Comparison of ENCODE assay signal across 14 cellular contexts in genomic region chr16:81706327-81707295, GRCh38.
DNase-seq lines count a peak whose midpoint lies in the region; ATAC-seq and TF ChIP-seq lines count a peak whose summit lies in the region.
"Had no signal": no experiment of that assay in that cellular context is flagged by ENCODE, and none has a peak within 500 bp of the region (broad histone marks: within the 10 kb centered on the region; RNA-seq: fewer than 3 reads in every experiment).

No MANE protein-coding gene starts in this region.

- H3K9me3 Mint-ChIP-seq in activated T-helper 17 cell treated with anti-CD3 and anti-CD28 coated beads, Interleukin-2, amount 50 U/mL, for 72 hours = no peaks in the 10 kb centered on the region
- H3K9me3 Mint-ChIP-seq in memory B cell = no peaks in the 10 kb centered on the region
- H3K9me3 Mint-ChIP-seq: naive B cell had no signal

- intact Hi-C loops in IMR-90 (cut with micrococcal nuclease) (no loop called here), spleen (cut with DNase I; ENCODE audit: low total_unique reads) (no loop called here)

- dilution Hi-C loops in IMR-90 (cut with HindIII; ENCODE audit: low sequenced_read_pairs, unreplicated experiment) = no loop called here

- TF ChIP-seq POLR2A in IMR-90 (IDR thresholded peaks at IDR 0.05; ENCODE audit: low read depth, low read length) (no peak), spleen (IDR thresholded peaks at IDR 0.05) (no peak)

- no peak overlapping the region for H3K27ac ChIP-seq in IMR-90 (ENCODE audit: insufficient read depth, low read length)
- peak overlapping the region in 1 of 8 donors; percentile 9 for H3K27ac ChIP-seq in spleen
- H3K27ac ChIP-seq: BLaER1 had no signal

- BruUV-seq in IMR-90 (replicated peaks; lab: Mats Ljungman, UMichigan) = no TSS peak

- no peaks in the 10 kb centered on the region for H3K27me3 Mint-ChIP-seq in activated T-helper 17 cell treated with anti-CD3 and anti-CD28 coated beads, Interleukin-2, amount 50 U/mL, for 72 hours
- H3K27me3 Mint-ChIP-seq in memory B cell = no peaks in the 10 kb centered on the region
- H3K27me3 Mint-ChIP-seq: naive B cell had no signal

- H3K4me2 ChIP-seq in IMR-90 (ENCODE audit: low read depth, low read length) = no peak overlapping the region
- H3K4me2 ChIP-seq: BLaER1 had no signal

- no peak for TF ChIP-seq RAD21 in IMR-90 (IDR thresholded peaks at IDR 0.05; ENCODE audit: low read length)

- DNase-seq in IMR-90 (no peak), memory B cell (ENCODE audit: low spot score in 2 of 2) (no peak), spleen (peak; percentile 67)
- DNase-seq: activated CD4-positive, alpha-beta T cell treated with anti-CD3 and anti-CD28 coated beads, Interleukin-2, amount 50 U/mL, for 4 hours; activated effector memory CD4-positive, alpha-beta T cell treated with Interleukin-2 at 50 U/mL for 16 hours; aorta; hippocampal formation; left cardiac atrium; naive B cell had no signal

- no peak overlapping the region for H3K4me3 ChIP-seq in IMR-90 (ENCODE audit: insufficient read depth, low read depth, low read length)
- no peak overlapping the region for H3K4me3 ChIP-seq in spleen
- H3K4me3 ChIP-seq: BLaER1 had no signal

- H3K4ac ChIP-seq in IMR-90 (ENCODE audit: low read depth, low read length) = no peak overlapping the region

- peaks cover 4% of the 10 kb centered on the region for H3K4me1 Mint-ChIP-seq in activated T-helper 17 cell treated with anti-CD3 and anti-CD28 coated beads, Interleukin-2, amount 50 U/mL, for 72 hours
- H3K4me1 Mint-ChIP-seq in memory B cell = peaks cover 6% of the 10 kb centered on the region
- H3K4me1 Mint-ChIP-seq: naive B cell had no signal

- H3K4me1 ChIP-seq in IMR-90 (ENCODE audit: control insufficient read depth, insufficient read depth, low read length) (peaks cover 13% of the 10 kb centered on the region), spleen (peaks cover 0 to 9% (median 0%) of the 10 kb centered on the region in 6 donors)

- H2BK20ac ChIP-seq in IMR-90 (ENCODE audit: low read depth, low read length) = no peak overlapping the region

- H2BK15ac ChIP-seq in IMR-90 (ENCODE audit: low read depth, low read length) = no peak overlapping the region

- H3K27me3 ChIP-seq in IMR-90 (ENCODE audit: control insufficient read depth, insufficient read depth, low read length) (no peaks in the 10 kb centered on the region; the same call in 1 of the 2 replicates), spleen (replicated peaks in 1 of 7) (no peaks in the 10 kb centered on the region)
- H3K27me3 ChIP-seq: BLaER1 had no signal

- H3K9me3 ChIP-seq in IMR-90 (ENCODE audit: control insufficient read depth, insufficient read depth, low read length) (no peaks in the 10 kb centered on the region), spleen (no peaks in the 10 kb centered on the region)
- H3K9me3 ChIP-seq: BLaER1 had no signal

- H2BK5ac ChIP-seq in IMR-90 (ENCODE audit: low read depth, low read length, poor library complexity, severe bottlenecking) = no peak overlapping the region

- H4K20me1 ChIP-seq in IMR-90 (ENCODE audit: insufficient read depth, low read length) = peaks cover 52% of the 10 kb centered on the region

- CTCF ChIA-PET in IMR-90 (lab: Yijun Ruan, JAX) = no interaction called here

- H4K8ac ChIP-seq in IMR-90 (ENCODE audit: low read depth in 2 of 2, low read length in 2 of 2) = no peak overlapping the region

- H2AK5ac ChIP-seq in IMR-90 (ENCODE audit: low read depth, low read length) = 0 out of 2 replicates have a peak overlapping the region, but pooled peaks have one; percentile 38

- no peak overlapping the region for H3K14ac ChIP-seq in IMR-90 (replicated peaks; ENCODE audit: low read depth, low read length)

- no peak overlapping the region for H4K91ac ChIP-seq in IMR-90 (ENCODE audit: insufficient read depth, low read depth, low read length)

- no peak overlapping the region for H2AFZ ChIP-seq in IMR-90 (replicated peaks; ENCODE audit: low read length, poor library complexity)

- peaks cover 48% of the 10 kb centered on the region for H3K36me3 ChIP-seq in IMR-90 (ENCODE audit: control insufficient read depth, insufficient read depth, low read length)
- peaks cover 0 to 96% (median 75%) of the 10 kb centered on the region in 6 donors for H3K36me3 ChIP-seq in spleen

- H3K56ac ChIP-seq in IMR-90 (ENCODE audit: extremely low read depth, insufficient read depth, low read length) = no peak overlapping the region

- 0 out of 2 replicates have a peak, but pooled peaks cover 3% of the 10 kb centered on the region for H3K9me1 ChIP-seq in IMR-90 (ENCODE audit: insufficient read depth, low read length)

- TF ChIP-seq CTCF in IMR-90 (conservative IDR thresholded peaks at IDR 0.05; ENCODE audit: low read depth, low read length) (no peak), spleen (IDR thresholded peaks at IDR 0.05 in 8 of 11, conservative IDR thresholded peaks at IDR 0.05 in 3 of 11) (no peak)

- H3K36me3 Mint-ChIP-seq in activated T-helper 17 cell treated with anti-CD3 and anti-CD28 coated beads, Interleukin-2, amount 50 U/mL, for 72 hours (ENCODE audit: low read depth) = peaks cover 48% of the 10 kb centered on the region
- H3K36me3 Mint-ChIP-seq in memory B cell = peaks cover 34% of the 10 kb centered on the region

- in situ Hi-C loops in IMR-90 (cut with MboI; ENCODE audit: low sequenced_read_pairs) = no loop called here

- 97% methylated on average over 7 of the region's 26 CpGs; no CpG with 5 or more reads in 1 of the 2 experiments for WGBS in IMR-90 (ENCODE audit: extremely low coverage in 2 of 2, insufficient read length in 1 of 2), 2 experiments
- WGBS in spleen, 5 donors = 91 to 94% (median 93%) methylated on average over 16 to 26 of the region's 26 CpGs

- H2AK9ac ChIP-seq in IMR-90 (replicated peaks; ENCODE audit: low read depth, low read length, poor library complexity) = no peak overlapping the region

- POLR2A ChIA-PET in IMR-90 (lab: Charles Lee; ENCODE audit: unreplicated experiment) = no interaction called here

- no peak overlapping the region for H3K4me3 Mint-ChIP-seq in activated T-helper 17 cell treated with anti-CD3 and anti-CD28 coated beads, Interleukin-2, amount 50 U/mL, for 72 hours
- no peak overlapping the region for H3K4me3 Mint-ChIP-seq in memory B cell

- no peak overlapping the region for H2BK120ac ChIP-seq in IMR-90 (ENCODE audit: low read depth, low read length)

- no peak overlapping the region for H3K9ac ChIP-seq in IMR-90 (ENCODE audit: low read depth, low read length)
- H3K9ac ChIP-seq: BLaER1 had no signal

- ATAC-seq in IMR-90 (ENCODE audit: low read depth) = no peak
- no peak for ATAC-seq in activated T-helper 17 cell treated with anti-CD3 and anti-CD28 coated beads, Interleukin-2, amount 50 U/mL, for 72 hours (replicated peaks)
- ATAC-seq in memory B cell (ENCODE audit: low read depth) = no peak
- ATAC-seq in HG02588 (IDR thresholded peaks at IDR 0.05; ENCODE audit: unreplicated experiment) = no peak
- no peak for ATAC-seq in GM21423 (IDR thresholded peaks at IDR 0.05; ENCODE audit: unreplicated experiment)
- no peak for ATAC-seq in HG03342 (IDR thresholded peaks at IDR 0.05; ENCODE audit: unreplicated experiment)
- ATAC-seq: left cardiac atrium had no signal

- no peak overlapping the region for H4K5ac ChIP-seq in IMR-90 (ENCODE audit: low read depth, low read length)

- H3K27ac Mint-ChIP-seq in activated T-helper 17 cell treated with anti-CD3 and anti-CD28 coated beads, Interleukin-2, amount 50 U/mL, for 72 hours = peak overlapping the region; percentile 0
- peak overlapping the region; percentile 84 for H3K27ac Mint-ChIP-seq in memory B cell

- H3K23ac ChIP-seq in IMR-90 (ENCODE audit: low read depth, low read length) = no peak overlapping the region

- no peak overlapping the region for H3K18ac ChIP-seq in IMR-90 (ENCODE audit: low read depth, low read length)

- no peaks in the 10 kb centered on the region for H3K79me1 ChIP-seq in IMR-90 (ENCODE audit: low read depth in 1 of 2, low read length in 2 of 2)

TF ChIP-seq in IMR-90, 13 proteins besides CTCF, POLR2A, EP300 and RAD21:
- no peak for TF ChIP-seq NFE2L2 (IDR thresholded peaks at IDR 0.05; ENCODE audit: low read depth, low read length)
- no peak for TF ChIP-seq CEBPB (IDR thresholded peaks at IDR 0.05; ENCODE audit: low read depth, low read length)
- TF ChIP-seq BHLHE40 (IDR thresholded peaks at IDR 0.05; ENCODE audit: low read depth, low read length) = no peak
- no peak for TF ChIP-seq FOS (IDR thresholded peaks at IDR 0.05; ENCODE audit: low read depth, low read length)
- no peak for TF ChIP-seq MXI1 (IDR thresholded peaks at IDR 0.05; ENCODE audit: borderline replicate concordance, low read depth, low read length)
- TF ChIP-seq USF2 (IDR thresholded peaks at IDR 0.05; ENCODE audit: low read depth, low read length) = no peak
- no peak for TF ChIP-seq RCOR1 (IDR thresholded peaks at IDR 0.05; ENCODE audit: insufficient replicate concordance, low read length)
- no peak for TF ChIP-seq RFX5 (IDR thresholded peaks at IDR 0.05; ENCODE audit: low read depth, low read length)
- no peak for TF ChIP-seq CHD1 (IDR thresholded peaks at IDR 0.05; ENCODE audit: low read depth, low read length)
- no peak for TF ChIP-seq MAFK (IDR thresholded peaks at IDR 0.05; ENCODE audit: low read depth, low read length)
- TF ChIP-seq, protein P1, sequence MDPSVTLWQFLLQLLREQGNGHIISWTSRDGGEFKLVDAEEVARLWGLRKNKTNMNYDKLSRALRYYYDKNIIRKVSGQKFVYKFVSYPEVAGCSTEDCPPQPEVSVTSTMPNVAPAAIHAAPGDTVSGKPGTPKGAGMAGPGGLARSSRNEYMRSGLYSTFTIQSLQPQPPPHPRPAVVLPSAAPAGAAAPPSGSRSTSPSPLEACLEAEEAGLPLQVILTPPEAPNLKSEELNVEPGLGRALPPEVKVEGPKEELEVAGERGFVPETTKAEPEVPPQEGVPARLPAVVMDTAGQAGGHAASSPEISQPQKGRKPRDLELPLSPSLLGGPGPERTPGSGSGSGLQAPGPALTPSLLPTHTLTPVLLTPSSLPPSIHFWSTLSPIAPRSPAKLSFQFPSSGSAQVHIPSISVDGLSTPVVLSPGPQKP (IDR thresholded peaks at IDR 0.05; ENCODE audit: borderline replicate concordance, low read depth, low read length) = no peak
- TF ChIP-seq SMC3 (IDR thresholded peaks at IDR 0.05; ENCODE audit: low read depth, low read length) = no peak
- no peak for TF ChIP-seq MAZ (IDR thresholded peaks at IDR 0.05; ENCODE audit: borderline replicate concordance, low read depth, low read length)
